Comparison of ENCODE assay signal across 25 cellular contexts in the genomic region with DNA sequence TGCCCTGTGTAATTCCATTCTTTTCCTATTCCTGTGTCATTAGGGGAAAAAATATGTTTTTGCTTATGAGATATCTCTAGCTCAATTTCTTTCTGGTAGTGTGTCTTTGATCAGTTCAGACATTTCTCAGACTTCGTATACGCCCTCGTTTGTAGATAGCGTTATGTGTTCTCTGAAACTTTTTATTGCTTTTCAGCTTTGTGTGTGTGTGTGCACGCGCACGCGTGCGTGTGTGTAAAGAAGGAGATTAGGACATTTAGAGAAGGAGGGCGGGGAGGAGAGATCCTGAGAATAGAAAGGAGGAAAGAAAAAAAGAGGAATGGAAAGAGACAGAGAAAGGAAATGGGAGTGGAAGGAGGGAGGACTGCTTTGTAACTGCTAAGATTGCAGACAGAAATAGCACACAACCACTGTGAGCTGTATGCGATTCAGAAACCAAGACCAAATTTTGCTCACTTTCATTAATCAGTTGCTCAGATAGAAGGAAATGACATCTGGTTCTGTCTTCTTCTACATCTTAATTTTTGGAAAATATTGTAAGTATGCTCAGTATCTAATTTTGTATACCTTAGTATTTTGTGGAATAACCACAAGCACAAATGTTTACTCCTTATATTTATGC. TPM values are rescaled to one million over a fixed set of nuclear protein-coding genes. Genes with fewer than 3 reads are reported as not detected.
DNase-seq lines count a peak whose midpoint lies in the region; ATAC-seq, FAIRE-seq and TF ChIP-seq lines count a peak whose summit lies in the region.
"Had no signal": no experiment of that assay in that cellular context is flagged by ENCODE, and none has a peak within 500 bp of the region (broad histone marks: within the 10 kb centered on the region; RNA-seq: fewer than 3 reads in every experiment).

Gene RXFP1 (plus strand): TSS at position 393 of the 622 bp plus-strand sequence. CDS start 95 bp downstream, at position 488.

- H3K4me1 ChIP-seq in mammary epithelial cell (ENCODE audit: insufficient read depth, low read length) (peaks cover 11% of the 10 kb centered on the region), ascending aorta (no peaks in the 10 kb centered on the region), kidney (ENCODE audit: control insufficient read depth in 1 of 2, insufficient read depth in 1 of 2, low read depth in 1 of 2, low read length in 2 of 2) (no peaks in the 10 kb centered on the region)
- H3K4me1 ChIP-seq: body of pancreas, thyroid gland had no signal

- H3K27ac ChIP-seq in mammary epithelial cell (ENCODE audit: insufficient read depth, low read depth, low read length) = no peak within 1 kb of the TSS
- H3K27ac ChIP-seq in ascending aorta = no peak within 1 kb of the TSS
- peak within 1 kb of the TSS in 1 of 2 donors; percentile 13 for H3K27ac ChIP-seq in kidney (ENCODE audit: low read depth in 2 of 2, low read length in 2 of 2)
- H3K27ac ChIP-seq: body of pancreas, SK-N-MC, thyroid gland had no signal

- H3K9me3 Mint-ChIP-seq in MCF 10A (ENCODE audit: unreplicated experiment) = no peaks in the 10 kb centered on the region
- H3K9me3 Mint-ChIP-seq: memory B cell had no signal

- DNase-seq in mammary epithelial cell = no peak
- no peak for DNase-seq in MCF 10A (ENCODE audit: unreplicated experiment)
- no peak for DNase-seq in ascending aorta (ENCODE audit: low spot score in 2 of 2)
- DNase-seq in kidney = no peak
- DNase-seq in activated T-cell treated with anti-CD3 and anti-CD28 coated beads, Interleukin-2, amount 50 U/mL, for 1 hour = no peak
- no peak for DNase-seq in NCI-H187 treated with DMSO at 0.1 percent for 48 hours (lab: John Stamatoyannopoulos, UW)
- DNase-seq: activated CD4-positive, alpha-beta T cell treated with anti-CD3 and anti-CD28 coated beads for 4 hours; activated naive CD4-positive, alpha-beta T cell treated with Interleukin-2 at 50 U/mL for 16 hours; body of pancreas; CD4-positive, CD25-positive, alpha-beta regulatory T cell; natural killer cell; NCI-H1930; T-helper 9 cell; thyroid gland had no signal

- FAIRE-seq in kidney (lab: Jason Lieb, UNC) = no peak
- FAIRE-seq: H1 had no signal

- CTCF ChIA-PET in mammary epithelial cell (lab: Charles Lee; ENCODE audit: low non-redundant PET) (no interaction called here), MCF 10A (lab: Yijun Ruan, JAX) (no interaction called here)

- no peak within 1 kb of the TSS for H3K4me2 ChIP-seq in mammary epithelial cell (ENCODE audit: insufficient read depth, low read depth, low read length)
- H3K4me2 ChIP-seq: smooth muscle cell had no signal

- 73% methylated on average over 11 of the region's 11 CpGs for WGBS in mammary epithelial cell (ENCODE audit: low coverage, missing lambda C conversion rate)

- H2AFZ ChIP-seq in mammary epithelial cell (ENCODE audit: low read depth, low read length) = peak within 1 kb of the TSS; percentile 31

- no peaks in the 10 kb centered on the region for H3K27me3 Mint-ChIP-seq in MCF 10A (ENCODE audit: insufficient read depth, unreplicated experiment)
- H3K27me3 Mint-ChIP-seq: memory B cell had no signal

- intact Hi-C loops in mammary epithelial cell (cut with micrococcal nuclease) = no loop called here
- intact Hi-C loops in MCF 10A (cut with micrococcal nuclease) = no loop called here
- intact Hi-C loops in ascending aorta (cut with DNase I) = no loop called here
- intact Hi-C loops in kidney (cut with DNase I) = no loop called here

- no peak within 1 kb of the TSS for H3K27ac Mint-ChIP-seq in MCF 10A (ENCODE audit: low read depth, unreplicated experiment)
- H3K27ac Mint-ChIP-seq: CD4-positive, CD25-positive, alpha-beta regulatory T cell; memory B cell; natural killer cell had no signal

- BruUV-seq in mammary epithelial cell (replicated peaks; lab: Mats Ljungman, UMichigan) (no TSS peak), MCF 10A (replicated peaks; lab: Mats Ljungman, UMichigan) (no TSS peak)

- no peaks in the 10 kb centered on the region for H3K27me3 ChIP-seq in mammary epithelial cell (ENCODE audit: insufficient read depth, low read length)
- no peaks in the 10 kb centered on the region for H3K27me3 ChIP-seq in ascending aorta
- H3K27me3 ChIP-seq: body of pancreas, thyroid gland had no signal

- no peak within 1 kb of the TSS for H3K4me3 Mint-ChIP-seq in MCF 10A (ENCODE audit: unreplicated experiment)
- H3K4me3 Mint-ChIP-seq: CD4-positive, CD25-positive, alpha-beta regulatory T cell; memory B cell; natural killer cell had no signal

- POLR2A ChIA-PET in MCF 10A (lab: Yijun Ruan, JAX) = interaction anchor here (1.0 kb wide), 1 partner anchor 78 kb away, joined by 3 read pairs; no protein-coding TSS in a partner anchor

- H3K36me3 Mint-ChIP-seq in MCF 10A (ENCODE audit: insufficient read depth, unreplicated experiment) = no peaks in the 10 kb centered on the region
- H3K36me3 Mint-ChIP-seq: CD4-positive, CD25-positive, alpha-beta regulatory T cell; memory B cell; natural killer cell had no signal

- H3K4me1 Mint-ChIP-seq in MCF 10A (ENCODE audit: insufficient read depth, unreplicated experiment) = peaks cover 10% of the 10 kb centered on the region
- H3K4me1 Mint-ChIP-seq: CD4-positive, CD25-positive, alpha-beta regulatory T cell; memory B cell; natural killer cell had no signal

- H3K4me3 ChIP-seq in mammary epithelial cell (replicated peaks in 1 of 3; ENCODE audit: insufficient read depth in 1 of 3, low read depth in 2 of 3, low read length in 3 of 3) (no peak within 1 kb of the TSS), ascending aorta (peak within 1 kb of the TSS; percentile 31 to 54), kidney (ENCODE audit: low read length in 2 of 2) (peak within 1 kb of the TSS; percentile 30 to 39)
- H3K4me3 ChIP-seq: body of pancreas, SK-N-MC, smooth muscle cell, thyroid gland had no signal

- in situ Hi-C loops in mammary epithelial cell (cut with MboI; ENCODE audit: low sequenced_read_pairs in 2 of 2) = no loop called here

- ATAC-seq in GM18907 (IDR thresholded peaks at IDR 0.05; ENCODE audit: unreplicated experiment) = no peak
- no peak for ATAC-seq in HG03354 (IDR thresholded peaks at IDR 0.05; ENCODE audit: poor library complexity, severe bottlenecking, unreplicated experiment)
- ATAC-seq: body of pancreas, esophagus mucosa, natural killer cell had no signal

- H3K9ac ChIP-seq in mammary epithelial cell (ENCODE audit: insufficient read depth, low read length) (no peak within 1 kb of the TSS), kidney (ENCODE audit: low read length in 2 of 2) (no peak within 1 kb of the TSS)

- no peaks in the 10 kb centered on the region for H4K20me1 ChIP-seq in mammary epithelial cell (ENCODE audit: insufficient read depth, low read length)

- TF ChIP-seq CTCF in mammary epithelial cell (conservative IDR thresholded peaks at IDR 0.05 in 1 of 2, IDR thresholded peaks at IDR 0.05 in 1 of 2; ENCODE audit: extremely low read depth in 1 of 2, insufficient read depth in 1 of 2, low read depth in 1 of 2, low read length in 2 of 2) (no peak), MCF 10A (IDR thresholded peaks at IDR 0.05; ENCODE audit: unreplicated experiment) (no peak), ascending aorta (IDR thresholded peaks at IDR 0.05) (no peak), kidney (IDR thresholded peaks at IDR 0.05; ENCODE audit: borderline replicate concordance, extremely low read depth, insufficient read depth) (no peak)

- H3K9me3 ChIP-seq in mammary epithelial cell (replicated peaks; ENCODE audit: insufficient read depth, low read length) (no peaks in the 10 kb centered on the region), ascending aorta (no peaks in the 10 kb centered on the region), kidney (ENCODE audit: control insufficient read depth in 1 of 2, low read length in 2 of 2) (no peaks in the 10 kb centered on the region)
- H3K9me3 ChIP-seq: body of pancreas, thyroid gland had no signal

- H3K36me3 ChIP-seq in mammary epithelial cell (ENCODE audit: insufficient read depth, low read length) = no peaks in the 10 kb centered on the region
- no peaks in the 10 kb centered on the region for H3K36me3 ChIP-seq in ascending aorta
- no peaks in the 10 kb centered on the region for H3K36me3 ChIP-seq in kidney (ENCODE audit: control insufficient read depth in 1 of 2, insufficient read depth in 2 of 2, low read length in 2 of 2)
- H3K36me3 ChIP-seq: thyroid gland had no signal

- dilution Hi-C loops in mammary epithelial cell (cut with HindIII; ENCODE audit: low sequenced_read_pairs) = no loop called here

- no peaks in the 10 kb centered on the region for H3K79me2 ChIP-seq in mammary epithelial cell (ENCODE audit: insufficient read depth, low read length)

RNA-seq across cellular contexts. Expression of gene RXFP1, which starts in this region (rescaled TPM):
- not detected for total RNA-seq in mammary epithelial cell
- not detected for polyA plus RNA-seq in mammary epithelial cell
- polyA minus RNA-seq in mammary epithelial cell = not detected
- total RNA-seq in MCF 10A (2022) = 3.9 and 4.7 TPM in 2 replicates
- 0.75 TPM for total RNA-seq in ascending aorta
- total RNA-seq in kidney = 1.4 TPM
- polyA plus RNA-seq in kidney (ENCODE audit: insufficient read depth, low read depth, low replicate concordance) = 1.7 TPM
- total RNA-seq: A172; body of pancreas; CD4-positive, CD25-positive, alpha-beta regulatory T cell; dermis microvascular lymphatic vessel endothelial cell; HT1080; natural killer cell; NCI-H460; smooth muscle cell had no signal
- polyA plus RNA-seq: CD4-positive, CD25-positive, alpha-beta regulatory T cell; smooth muscle cell had no signal

Comparison
In these comparisons a context has a peak if more than half of its experiments do, and no peak if none do; other contexts are left out.
1. H3K4me3 ChIP-seq: peak in ascending aorta (2 of 2) and kidney (2 of 2); none in mammary epithelial cell (0 of 3).